ENCODE assay signal across 13 cellular contexts in genomic region chr6:75842191-75842590, GRCh38.
"Had no signal": no experiment of that assay in that cellular context is flagged by ENCODE, and none has a peak within 500 bp of the region (broad histone marks: within the 10 kb centered on the region; RNA-seq: fewer than 3 reads in every experiment).

No MANE protein-coding gene starts in this region.

- H3K27ac ChIP-seq: colonic mucosa, gastroesophageal sphincter, neutrophil, parathyroid adenoma, tibial nerve had no signal

- H3K9me3 ChIP-seq: colonic mucosa, gastroesophageal sphincter, neutrophil, tibial nerve had no signal

- H3K4me1 ChIP-seq: colonic mucosa, gastroesophageal sphincter, parathyroid adenoma, tibial nerve had no signal

- H3K27me3 ChIP-seq: colonic mucosa, gastroesophageal sphincter, neutrophil, tibial nerve had no signal

- H3K36me3 ChIP-seq: colonic mucosa, neutrophil had no signal

- DNase-seq: activated CD4-positive, alpha-beta T cell treated with anti-CD3 and anti-CD28 coated beads, Interleukin-2, amount 50 U/mL, for 1 hour; activated CD4-positive, CD25-positive, alpha-beta regulatory T cell treated with anti-CD3 and anti-CD28 coated beads, Interleukin-2, amount 50 U/mL, for 72 hours; activated gamma-delta T cell; activated T-cell treated with anti-CD3 and anti-CD28 coated beads, Interleukin-2, amount 50 U/mL, for 72 hours; caudate nucleus; colonic mucosa; stimulated activated CD4-positive, alpha-beta T cell treated with anti-CD3 and anti-CD28 coated beads, Interleukin-2, amount 100 ng/mL, for 24 hours had no signal

- H3K4me3 ChIP-seq: colonic mucosa, gastroesophageal sphincter, tibial nerve had no signal

- ATAC-seq: activated naive CD4-positive, alpha-beta T cell treated with anti-CD3 and anti-CD28 coated beads, Interleukin-2, amount 50 U/mL, for 72 hours; activated T-cell treated with anti-CD3 and anti-CD28 coated beads, Interleukin-2, amount 50 U/mL, for 72 hours; gastroesophageal sphincter; natural killer cell treated with Interleukin-12 subunit alpha and Interleukin-12 subunit beta and Interleukin-15 and Interleukin-18, amount 100 ng/mL, for 72 hours had no signal
